ENCODE assay signal across 8 cellular contexts in the genomic region with DNA sequence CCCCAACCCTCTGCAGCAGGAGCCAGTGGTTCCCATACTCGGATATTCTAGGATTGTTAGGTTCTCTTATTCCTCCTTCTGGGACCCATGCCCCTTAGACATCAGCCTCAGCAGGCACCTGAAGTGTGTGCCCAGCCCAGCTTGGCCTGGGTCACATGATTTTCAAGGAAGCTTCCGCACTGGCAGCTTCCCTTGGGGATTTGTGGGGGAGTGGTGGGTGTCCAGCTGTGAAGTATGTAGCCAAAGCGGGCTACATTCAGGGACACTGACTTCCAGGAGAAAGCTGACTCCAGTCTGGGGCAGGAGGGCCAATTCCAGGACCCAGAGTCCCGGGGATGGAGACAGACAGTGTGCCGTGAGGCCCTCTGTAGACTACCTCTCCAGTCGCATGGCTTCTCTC. TPM values are rescaled to one million over a fixed set of nuclear protein-coding genes. Genes with fewer than 3 reads are reported as not detected.
DNase-seq lines count a peak whose midpoint lies in the region; ATAC-seq lines count a peak whose summit lies in the region.

No MANE protein-coding gene starts in this region.

- no peaks in the 10 kb centered on the region for H3K9me3 ChIP-seq in BLaER1 treated with 17β-estradiol and CSF1 and Interleukin-3, amounts not matched to agents 10 nM and 100 nM (replicated peaks in 1 of 11)
- no peaks in the 10 kb centered on the region for H3K9me3 ChIP-seq in skeletal muscle satellite cell (replicated peaks; ENCODE audit: low read length)

- no peak for ATAC-seq in activated naive CD8-positive, alpha-beta T cell treated with anti-CD3 and anti-CD28 coated beads, Interleukin-2, amount 10 ng/mL, durations not matched to agents 7 days and 5 days (ENCODE audit: low read depth)
- no peak for ATAC-seq in esophagus mucosa
- ATAC-seq in HG02798 (IDR thresholded peaks at IDR 0.05; ENCODE audit: poor library complexity, unreplicated experiment), result no peak
- ATAC-seq in GM18873 (IDR thresholded peaks at IDR 0.05; ENCODE audit: low FRiP score, unreplicated experiment), result no peak

- POLR2A ChIA-PET in activated naive CD8-positive, alpha-beta T cell treated with anti-CD3 and anti-CD28 coated beads, Interleukin-2, amount 10 ng/mL, durations not matched to agents 7 days and 5 days (lab: Charles Lee), result interaction anchor here (0.6 to 2.9 kb wide), 8 partner anchors 13 to 526 kb away, joined by 3 to 14 read pairs (median 4); partner anchors contain the start of genes OGA, PPRC1 and TRIM8

- H3K27ac Mint-ChIP-seq in activated naive CD8-positive, alpha-beta T cell treated with anti-CD3 and anti-CD28 coated beads, Interleukin-2, amount 10 ng/mL, durations not matched to agents 7 days and 5 days, result peak overlapping the region; percentile 92

- H3K4me2 ChIP-seq in BLaER1 treated with 17β-estradiol and CSF1 and Interleukin-3, amounts not matched to agents 10 nM and 100 nM, result peak overlapping the region; percentile 95 to 100 (median 97)
- peak overlapping the region; percentile 90 for H3K4me2 ChIP-seq in skeletal muscle satellite cell (ENCODE audit: low read length)

- no peaks in the 10 kb centered on the region for H3K36me3 ChIP-seq in BLaER1 treated with 17β-estradiol and CSF1 and Interleukin-3, amounts not matched to agents 10 nM and 100 nM
- H3K36me3 ChIP-seq in skeletal muscle satellite cell (ENCODE audit: insufficient read depth, low read length), result no peaks in the 10 kb centered on the region

- H3K36me3 Mint-ChIP-seq in activated naive CD8-positive, alpha-beta T cell treated with anti-CD3 and anti-CD28 coated beads, Interleukin-2, amount 10 ng/mL, durations not matched to agents 7 days and 5 days, result peaks cover 2% of the 10 kb centered on the region

- H3K9me3 Mint-ChIP-seq in activated naive CD8-positive, alpha-beta T cell treated with anti-CD3 and anti-CD28 coated beads, Interleukin-2, amount 10 ng/mL, durations not matched to agents 7 days and 5 days, result no peaks in the 10 kb centered on the region

- H3K4me1 Mint-ChIP-seq in activated naive CD8-positive, alpha-beta T cell treated with anti-CD3 and anti-CD28 coated beads, Interleukin-2, amount 10 ng/mL, durations not matched to agents 7 days and 5 days, result peaks cover 46% of the 10 kb centered on the region

- peak overlapping the region; percentile 82 to 97 (median 92) for H3K4me3 ChIP-seq in BLaER1 treated with 17β-estradiol and CSF1 and Interleukin-3, amounts not matched to agents 10 nM and 100 nM
- H3K4me3 ChIP-seq in iPS-11a (ENCODE audit: low read depth, low read length) (peak overlapping the region; percentile 76), skeletal muscle satellite cell (ENCODE audit: low read length) (peak overlapping the region; percentile 95)

- peak overlapping the region; percentile 90 to 99 (median 96) for H3K9ac ChIP-seq in BLaER1 treated with 17β-estradiol and CSF1 and Interleukin-3, amounts not matched to agents 10 nM and 100 nM
- peak overlapping the region; percentile 93 for H3K9ac ChIP-seq in skeletal muscle satellite cell (ENCODE audit: low read depth, low read length)

- peak overlapping the region; percentile 88 for H3K4me3 Mint-ChIP-seq in activated naive CD8-positive, alpha-beta T cell treated with anti-CD3 and anti-CD28 coated beads, Interleukin-2, amount 10 ng/mL, durations not matched to agents 7 days and 5 days

- DNase-seq in HT-29 (ENCODE audit: low spot score), result peak; percentile 25
- DNase-seq in activated naive CD8-positive, alpha-beta T cell treated with anti-CD3 and anti-CD28 coated beads, Interleukin-2, amount 10 ng/mL, durations not matched to agents 7 days and 5 days, result peak; percentile 45

- H3K27ac ChIP-seq in BLaER1 treated with 17β-estradiol and CSF1 and Interleukin-3, amounts not matched to agents 10 nM and 100 nM, result peak overlapping the region; percentile 86 to 98 (median 92)

- peaks cover 4 to 43% (median 5%) of the 10 kb centered on the region in 11 experiments; a peak in 20 of 22 replicates for H4K20me1 ChIP-seq in BLaER1 treated with 17β-estradiol and CSF1 and Interleukin-3, amounts not matched to agents 10 nM and 100 nM

- H3K4me1 ChIP-seq in BLaER1 treated with 17β-estradiol and CSF1 and Interleukin-3, amounts not matched to agents 10 nM and 100 nM, result peaks cover 54 to 81% (median 72%) of the 10 kb centered on the region in 10 experiments
- peaks cover 55% of the 10 kb centered on the region for H3K4me1 ChIP-seq in skeletal muscle satellite cell (ENCODE audit: control insufficient read depth, insufficient read depth, low read length)

- H3K27me3 ChIP-seq in BLaER1 treated with 17β-estradiol and CSF1 and Interleukin-3, amounts not matched to agents 10 nM and 100 nM, result no peaks in the 10 kb centered on the region
- H3K27me3 ChIP-seq in skeletal muscle satellite cell (ENCODE audit: control insufficient read depth, insufficient read depth, low read length), result no peaks in the 10 kb centered on the region

- H3K27me3 Mint-ChIP-seq in activated naive CD8-positive, alpha-beta T cell treated with anti-CD3 and anti-CD28 coated beads, Interleukin-2, amount 10 ng/mL, durations not matched to agents 7 days and 5 days, result no peaks in the 10 kb centered on the region

RNA-seq across cellular contexts. Expression of gene LDB1, which starts 1.3 kb away (rescaled TPM):
- 37.4 and 40.3 TPM in 2 replicates for total RNA-seq in HT-29 (2014; rRNA removed; shearing (Covaris generic))
- total RNA-seq in activated naive CD8-positive, alpha-beta T cell treated with anti-CD3 and anti-CD28 coated beads, Interleukin-2, amount 10 ng/mL, durations not matched to agents 7 days and 5 days, result 100 to 1,000 TPM; 115 to 117 TPM
- total RNA-seq in skeletal muscle satellite cell (2012; rRNA removed), result 17.5 and 30.4 TPM in 2 replicates
- total RNA-seq in esophagus mucosa, result 28.9 TPM

RNA-seq across cellular contexts. Expression of gene PPRC1, which starts 14.0 kb away (rescaled TPM):
- total RNA-seq in HT-29 (2014; rRNA removed; shearing (Covaris generic)), result 41.8 and 51.2 TPM in 2 replicates
- total RNA-seq in activated naive CD8-positive, alpha-beta T cell treated with anti-CD3 and anti-CD28 coated beads, Interleukin-2, amount 10 ng/mL, durations not matched to agents 7 days and 5 days, result 10 to 100 TPM; 46.4 to 47.4 TPM
- 19.2 and 20.0 TPM in 2 replicates for total RNA-seq in skeletal muscle satellite cell (2012; rRNA removed)
- total RNA-seq in esophagus mucosa, result 27.4 TPM

RNA-seq across cellular contexts. Expression of gene NOLC1, which starts 33.3 kb away (rescaled TPM):
- 79.1 and 88.7 TPM in 2 replicates for total RNA-seq in HT-29 (2014; rRNA removed; shearing (Covaris generic))
- total RNA-seq in activated naive CD8-positive, alpha-beta T cell treated with anti-CD3 and anti-CD28 coated beads, Interleukin-2, amount 10 ng/mL, durations not matched to agents 7 days and 5 days, result 10 to 100 TPM; 73.8 to 78.3 TPM
- total RNA-seq in skeletal muscle satellite cell (2012; rRNA removed), result 59.0 and 74.8 TPM in 2 replicates
- total RNA-seq in esophagus mucosa, result 57.5 TPM

RNA-seq across cellular contexts. Expression of gene HPS6, which starts 53.7 kb away (rescaled TPM):
- 42.1 and 47.5 TPM in 2 replicates for total RNA-seq in HT-29 (2014; rRNA removed; shearing (Covaris generic))
- total RNA-seq in activated naive CD8-positive, alpha-beta T cell treated with anti-CD3 and anti-CD28 coated beads, Interleukin-2, amount 10 ng/mL, durations not matched to agents 7 days and 5 days, result 10 to 100 TPM; 23.8 to 25.8 TPM
- total RNA-seq in skeletal muscle satellite cell (2012; rRNA removed), result 38.7 and 40.8 TPM in 2 replicates
- total RNA-seq in esophagus mucosa, result 14.2 TPM
